ENCODE assay signal across 28 cellular contexts in the genomic region with DNA sequence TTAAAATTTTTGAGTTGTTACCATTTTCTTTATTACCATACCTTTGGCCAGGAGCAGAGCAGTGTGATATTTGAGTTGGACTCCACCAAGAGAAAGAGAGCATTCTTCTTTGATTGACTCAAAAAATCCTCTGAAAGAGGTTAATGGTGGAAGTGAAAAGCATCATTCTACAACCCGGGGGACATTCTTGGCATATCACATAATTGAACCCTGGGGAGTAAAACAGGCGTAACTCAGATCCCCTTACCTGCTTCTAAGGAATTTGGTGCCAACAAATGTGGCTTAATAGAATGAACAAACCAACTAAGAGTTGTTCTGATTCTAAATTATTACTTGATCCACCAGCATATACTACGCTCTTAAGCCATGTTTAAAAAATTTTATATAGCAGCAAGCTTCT.
"Had no signal": no experiment of that assay in that cellular context is flagged by ENCODE, and none has a peak within 500 bp of the region (broad histone marks: within the 10 kb centered on the region; RNA-seq: fewer than 3 reads in every experiment).

No MANE protein-coding gene starts in this region.

- H3K9me3 ChIP-seq: suprapubic skin, testis, thoracic aorta, thyroid gland, tibial artery, tibial nerve, upper lobe of left lung, upper lobe of right lung, uterus, vagina had no signal

- H3K4me1 Mint-ChIP-seq: stimulated activated effector memory CD8-positive, alpha-beta T cell treated with anti-CD3 and anti-CD28 coated beads, Interleukin-12 subunit alpha, Interleukin-12 subunit beta, amount 100 ng/mL, for 72 hours; stimulated activated memory B cell treated with anti-CD40 and anti-IgM and Interleukin-4, amounts not matched to agents 10 μg/mL and 1 μg/mL and 100 μg/mL, for 72 hours; stimulated activated naive B cell treated with anti-CD40 and anti-IgM and Interleukin-4, amounts not matched to agents 10 μg/mL and 1 μg/mL and 100 μg/mL, for 72 hours; stimulated activated naive CD8-positive, alpha-beta T cell treated with anti-CD3 and anti-CD28 coated beads, Interleukin-15, amount 100 ng/mL, for 72 hours had no signal

- H3K4me3 Mint-ChIP-seq: stimulated activated effector memory CD8-positive, alpha-beta T cell treated with anti-CD3 and anti-CD28 coated beads, Interleukin-12 subunit alpha, Interleukin-12 subunit beta, amount 100 ng/mL, for 72 hours; stimulated activated memory B cell treated with anti-CD40 and anti-IgM and Interleukin-4, amounts not matched to agents 10 μg/mL and 1 μg/mL and 100 μg/mL, for 72 hours; stimulated activated naive B cell treated with anti-CD40 and anti-IgM and Interleukin-4, amounts not matched to agents 10 μg/mL and 1 μg/mL and 100 μg/mL, for 72 hours; stimulated activated naive CD8-positive, alpha-beta T cell treated with anti-CD3 and anti-CD28 coated beads, Interleukin-15, amount 100 ng/mL, for 72 hours; stimulated activated naive CD8-positive, alpha-beta T cell treated with anti-CD3 and anti-CD28 coated beads, Interleukin-15, Interleukin-2, amounts not matched to agents 100 ng/mL and 50 ng/mL, for 24 hours; type B pancreatic cell had no signal

- ATAC-seq: stimulated activated effector memory CD8-positive, alpha-beta T cell treated with anti-CD3 and anti-CD28 coated beads, Interleukin-12 subunit alpha, Interleukin-12 subunit beta, amount 100 ng/mL, for 72 hours; stimulated activated memory B cell treated with anti-CD40 and anti-IgM and Interleukin-4, amounts not matched to agents 10 μg/mL and 1 μg/mL and 100 μg/mL, for 72 hours; stimulated activated naive B cell treated with anti-CD40 and anti-IgM and Interleukin-4, amounts not matched to agents 10 μg/mL and 1 μg/mL and 100 μg/mL, for 72 hours; stimulated activated naive CD8-positive, alpha-beta T cell treated with anti-CD3 and anti-CD28 coated beads, Interleukin-15, amount 100 ng/mL, for 72 hours; stimulated activated naive CD8-positive, alpha-beta T cell treated with anti-CD3 and anti-CD28 coated beads, Interleukin-15, Interleukin-2, amounts not matched to agents 100 U/mL and 50 U/mL, for 24 hours; upper lobe of right lung had no signal

- H3K27me3 ChIP-seq: stomach, suprapubic skin, testis, thyroid gland, tibial artery, tibial nerve, transverse colon, upper lobe of left lung, upper lobe of right lung, uterus, vagina had no signal

- H3K36me3 Mint-ChIP-seq: stimulated activated effector memory CD8-positive, alpha-beta T cell treated with anti-CD3 and anti-CD28 coated beads, Interleukin-12 subunit alpha, Interleukin-12 subunit beta, amount 100 ng/mL, for 72 hours; stimulated activated memory B cell treated with anti-CD40 and anti-IgM and Interleukin-4, amounts not matched to agents 10 μg/mL and 1 μg/mL and 100 μg/mL, for 72 hours; stimulated activated naive B cell treated with anti-CD40 and anti-IgM and Interleukin-4, amounts not matched to agents 10 μg/mL and 1 μg/mL and 100 μg/mL, for 72 hours; type B pancreatic cell had no signal

- H3K27ac ChIP-seq: stomach, suprapubic skin, testis, thoracic aorta, thyroid gland, tibial artery, tibial nerve, transverse colon, upper lobe of left lung, upper lobe of right lung, uterus, vagina had no signal

- H3K36me3 ChIP-seq: stomach, suprapubic skin, thoracic aorta, thyroid gland, tibial artery, tibial nerve, transverse colon, upper lobe of left lung, upper lobe of right lung, uterus, vagina had no signal

- H3K9me3 Mint-ChIP-seq: stimulated activated memory B cell treated with anti-CD40 and anti-IgM and Interleukin-4, amounts not matched to agents 10 μg/mL and 1 μg/mL and 100 μg/mL, for 72 hours; type B pancreatic cell had no signal

- H3K4me3 ChIP-seq: stomach, suprapubic skin, testis, thoracic aorta, thyroid gland, tibial artery, tibial nerve, transverse colon, upper lobe of left lung, upper lobe of right lung, uterus, vagina had no signal

- H3K27me3 Mint-ChIP-seq: stimulated activated memory B cell treated with anti-CD40 and anti-IgM and Interleukin-4, amounts not matched to agents 10 μg/mL and 1 μg/mL and 100 μg/mL, for 72 hours; stimulated activated naive B cell treated with anti-CD40 and anti-IgM and Interleukin-4, amounts not matched to agents 10 μg/mL and 1 μg/mL and 100 μg/mL, for 72 hours; stimulated activated naive CD8-positive, alpha-beta T cell treated with anti-CD3 and anti-CD28 coated beads, Interleukin-15, amount 100 ng/mL, for 72 hours; stimulated activated naive CD8-positive, alpha-beta T cell treated with anti-CD3 and anti-CD28 coated beads, Interleukin-15, Interleukin-2, amounts not matched to agents 100 ng/mL and 50 ng/mL, for 24 hours; type B pancreatic cell had no signal

- H3K4me1 ChIP-seq: stomach, suprapubic skin, testis, thyroid gland, tibial artery, tibial nerve, transverse colon, upper lobe of left lung, upper lobe of right lung, uterus, vagina had no signal

- H3K27ac Mint-ChIP-seq: stimulated activated effector memory CD8-positive, alpha-beta T cell treated with anti-CD3 and anti-CD28 coated beads, Interleukin-12 subunit alpha, Interleukin-12 subunit beta, amount 100 ng/mL, for 72 hours; stimulated activated memory B cell treated with anti-CD40 and anti-IgM and Interleukin-4, amounts not matched to agents 10 μg/mL and 1 μg/mL and 100 μg/mL, for 72 hours; stimulated activated naive B cell treated with anti-CD40 and anti-IgM and Interleukin-4, amounts not matched to agents 10 μg/mL and 1 μg/mL and 100 μg/mL, for 72 hours; stimulated activated naive CD8-positive, alpha-beta T cell treated with anti-CD3 and anti-CD28 coated beads, Interleukin-15, amount 100 ng/mL, for 72 hours; stimulated activated naive CD8-positive, alpha-beta T cell treated with anti-CD3 and anti-CD28 coated beads, Interleukin-15, Interleukin-2, amounts not matched to agents 100 ng/mL and 50 ng/mL, for 24 hours; type B pancreatic cell had no signal

- DNase-seq: stimulated activated CD4-positive, alpha-beta T cell treated with anti-CD3 and anti-CD28 coated beads, Interleukin-2, amount 100 ng/mL, for 48 hours; stimulated activated CD4-positive, alpha-beta T cell treated with anti-CD3 and anti-CD28 coated beads, Interleukin-4, amount 100 ng/mL, for 1 hour; stimulated activated CD4-positive, alpha-beta T cell treated with anti-CD3 and anti-CD28 coated beads, Interleukin-4, amount 100 ng/mL, for 24 hours; stimulated activated CD4-positive, alpha-beta T cell treated with anti-CD3 and anti-CD28 coated beads, Interleukin-4, amount 100 ng/mL, for 4 hours; stimulated activated CD8-positive, alpha-beta memory T cell treated with anti-CD3 and anti-CD28 coated beads, Interleukin-4, amount 100 ng/mL, for 48 hours; stimulated activated naive B cell treated with anti-CD40 and anti-IgM and Interleukin-4, amounts not matched to agents 10 μg/mL and 1 μg/mL and 100 μg/mL, for 72 hours; stimulated activated naive CD4-positive, alpha-beta T cell; stimulated activated naive CD4-positive, alpha-beta T cell treated with Interleukin-2 at 50 U/mL for 16 hours; stimulated activated naive CD8-positive, alpha-beta T cell treated with anti-CD3 and anti-CD28 coated beads, Interleukin-15, amount 100 ng/mL, for 72 hours; stimulated activated naive CD8-positive, alpha-beta T cell treated with anti-CD3 and anti-CD28 coated beads, Interleukin-15, Interleukin-2, amounts not matched to agents 100 U/mL and 50 U/mL, for 24 hours; stomach; substantia nigra; testis; thyroid gland; tibial artery; transverse colon; upper lobe of left lung; upper lobe of right lung; uterus had no signal

- FAIRE-seq: urothelium cell line had no signal
